Comparison of ENCODE assay signal across 8 cellular contexts in the genomic region with DNA sequence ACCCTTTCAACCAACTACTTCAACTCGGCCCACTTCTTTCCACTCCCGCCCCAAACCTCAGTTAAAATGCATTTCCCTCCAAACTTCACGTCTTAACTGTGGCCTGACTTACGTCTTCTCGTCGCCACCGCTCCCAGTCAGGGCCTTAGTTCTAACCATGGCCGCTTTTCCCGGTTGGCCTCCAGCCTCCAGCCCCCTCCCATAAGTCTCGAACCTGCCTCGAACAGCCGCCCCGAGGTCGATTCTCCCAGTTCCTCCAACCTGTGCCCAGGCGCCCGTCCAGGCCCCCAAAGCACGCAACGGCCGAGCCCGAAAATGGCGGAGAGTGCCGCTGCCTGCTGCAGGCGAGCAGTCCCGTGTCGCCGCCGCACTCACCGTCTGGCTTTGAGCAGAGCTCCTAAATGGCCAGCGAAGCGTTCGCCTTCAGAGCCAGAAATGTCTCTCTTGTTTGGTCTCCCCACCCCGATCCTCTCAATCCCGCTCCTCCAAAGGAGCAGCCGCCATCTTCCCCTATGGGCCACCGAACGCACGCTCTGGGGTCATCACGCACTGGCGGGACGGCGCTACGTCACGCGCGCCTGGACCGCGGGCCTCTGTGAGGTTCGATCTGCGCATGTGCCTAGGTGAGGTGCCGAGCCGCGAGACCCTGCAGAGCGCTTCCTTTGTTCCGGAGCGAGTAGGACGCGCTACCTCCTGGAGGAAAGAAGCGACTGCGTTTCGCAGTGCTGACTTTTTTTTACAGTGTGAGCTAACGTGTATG. TPM values are rescaled to one million over a fixed set of nuclear protein-coding genes. Genes with fewer than 3 reads are reported as not detected.
DNase-seq lines count a peak whose midpoint lies in the region; FAIRE-seq and TF ChIP-seq lines count a peak whose summit lies in the region.

A gene (minus strand): TSS at position 535 of the 760 bp plus-strand sequence. CDS start 40,190 bp downstream, outside the sequence.

- H4K8ac ChIP-seq in H9 (replicated peaks; ENCODE audit: insufficient read length, low read depth, low read length) = peak within 1 kb of the TSS; percentile 92

- H2BK5ac ChIP-seq in H9 (ENCODE audit: insufficient read length, low read length) = peak within 1 kb of the TSS; percentile 53

- no peak within 1 kb of the TSS; the same call in 1 of the 2 replicates for H3K4ac ChIP-seq in H9 (ENCODE audit: low read depth, low read length)

- H2BK120ac ChIP-seq in H9 (ENCODE audit: low read depth, low read length, poor library complexity, severe bottlenecking) = no peak within 1 kb of the TSS

- peak within 1 kb of the TSS; percentile 93 for H3K9ac ChIP-seq in H9 (ENCODE audit: extremely low read depth, insufficient read length, low read length)
- H3K9ac ChIP-seq in neural progenitor cell = peak within 1 kb of the TSS; percentile 62
- peak within 1 kb of the TSS; percentile 73 to 99 (median 93) for H3K9ac ChIP-seq in subcutaneous abdominal adipose tissue (ENCODE audit: low read length in 5 of 5)

- H3K4me3 Mint-ChIP-seq in H9 (peak within 1 kb of the TSS; percentile 89 to 98), neural progenitor cell (peak within 1 kb of the TSS; percentile 98)

- H3K4me1 ChIP-seq in H9 (ENCODE audit: insufficient read depth, low read length) (no peaks in the 10 kb centered on the region), neural progenitor cell (peaks cover 8% of the 10 kb centered on the region), subcutaneous abdominal adipose tissue (ENCODE audit: control insufficient read depth in 5 of 5, insufficient read depth in 5 of 5, low read length in 5 of 5) (peaks cover 2 to 39% (median 35%) of the 10 kb centered on the region in 5 donors)

- H2AFZ ChIP-seq in H9 (ENCODE audit: low read length) = no peak within 1 kb of the TSS
- H2AFZ ChIP-seq in neural progenitor cell (replicated peaks) = peak within 1 kb of the TSS; percentile 83

- H3K27me3 ChIP-seq in H9 (ENCODE audit: insufficient read depth, low read length) (no peaks in the 10 kb centered on the region), MG63 (no peaks in the 10 kb centered on the region), neural progenitor cell (no peaks in the 10 kb centered on the region), subcutaneous abdominal adipose tissue (ENCODE audit: control insufficient read depth in 5 of 5, insufficient read depth in 4 of 5, low read length in 5 of 5) (no peaks in the 10 kb centered on the region)

- no peak within 1 kb of the TSS for H2BK12ac ChIP-seq in H9 (ENCODE audit: insufficient read length, low read depth, low read length)

- peaks cover 9% of the 10 kb centered on the region for H3F3A ChIP-seq in neural progenitor cell (ENCODE audit: low read depth)

- DNase-seq in H9 = peak; percentile 96
- DNase-seq in MG63 = peak; percentile 91
- DNase-seq in SHP77 treated with DMSO at 0.1 percent for 48 hours (lab: John Stamatoyannopoulos, UW) = peak; percentile 69
- peak; percentile 98 for DNase-seq in activated effector memory CD4-positive, alpha-beta T cell treated with anti-CD3 and anti-CD28 coated beads, Interleukin-2, amount 50 U/mL, for 16 hours
- peak; percentile 84 to 95 for DNase-seq in foreskin fibroblast
- peak; percentile 95 for DNase-seq in neural progenitor cell (ENCODE audit: low spot score)

- H3K79me2 ChIP-seq in H9 (ENCODE audit: insufficient read depth, low read length) = peaks cover 31% of the 10 kb centered on the region
- H3K79me2 ChIP-seq in neural progenitor cell (ENCODE audit: low read depth) = peaks cover 53% of the 10 kb centered on the region

- peak within 1 kb of the TSS; percentile 84 for H3K4me2 ChIP-seq in H9 (ENCODE audit: insufficient read depth, insufficient read length, low read length)
- peak within 1 kb of the TSS; percentile 84 for H3K4me2 ChIP-seq in neural progenitor cell

- peaks cover 2 to 4% (median 3%) of the 10 kb centered on the region in 3 experiments; a peak in 2 of 7 replicates for H3K36me3 Mint-ChIP-seq in H9 (ENCODE audit: insufficient read depth in 1 of 3, low read depth in 3 of 3)
- peaks cover 11% of the 10 kb centered on the region for H3K36me3 Mint-ChIP-seq in neural progenitor cell

- peak within 1 kb of the TSS; percentile 73 for H3K27ac ChIP-seq in H9 (ENCODE audit: insufficient read length, low read depth, low read length)
- peak within 1 kb of the TSS; percentile 89 for H3K27ac ChIP-seq in neural progenitor cell
- peak within 1 kb of the TSS; percentile 89 for H3K27ac ChIP-seq in subcutaneous abdominal adipose tissue (ENCODE audit: low read depth, low read length)

- H3K36me3 ChIP-seq in MG63 (peaks cover 10% of the 10 kb centered on the region), neural progenitor cell (no peaks in the 10 kb centered on the region), subcutaneous abdominal adipose tissue (ENCODE audit: control insufficient read depth in 5 of 5, insufficient read depth in 5 of 5, low read length in 5 of 5) (no peaks in the 10 kb centered on the region)

- H3K18ac ChIP-seq in H9 (ENCODE audit: insufficient read length, low read depth, low read length) = peak within 1 kb of the TSS; percentile 96

- no peaks in the 10 kb centered on the region; a peak in 1 of 5 replicates for H3K9me3 Mint-ChIP-seq in H9
- peaks cover 2% of the 10 kb centered on the region for H3K9me3 Mint-ChIP-seq in neural progenitor cell

- no CpG with 5 or more reads among the region's 61 CpGs for WGBS in H9 (ENCODE audit: extremely low coverage, insufficient read length, low lambda C conversion rate)

- TF ChIP-seq CTCF in H9 (conservative IDR thresholded peaks at IDR 0.05) (no peak; the same call in 2 of the 3 replicates), foreskin fibroblast (IDR thresholded peaks at IDR 0.05; ENCODE audit: low read depth, low read length) (peak; percentile 17), neural progenitor cell (IDR thresholded peaks at IDR 0.05) (no peak)

- peaks cover 4% of the 10 kb centered on the region for H3K23me2 ChIP-seq in H9 (ENCODE audit: insufficient read length, low read depth, low read length, poor library complexity, severe bottlenecking)

- no peak within 1 kb of the TSS for H2BK15ac ChIP-seq in H9 (ENCODE audit: low read depth, low read length)

- H3T11ph ChIP-seq in H9 (ENCODE audit: low read length) = no peak within 1 kb of the TSS

- H2BK20ac ChIP-seq in H9 (ENCODE audit: low read depth, low read length, poor library complexity, severe bottlenecking) = no peak within 1 kb of the TSS

- H3K4me1 Mint-ChIP-seq in H9 (peaks cover 24 to 35% of the 10 kb centered on the region in 2 experiments), neural progenitor cell (peaks cover 24% of the 10 kb centered on the region)

- H3K9me3 ChIP-seq in H9 (ENCODE audit: control insufficient read depth, low read depth, low read length) (no peaks in the 10 kb centered on the region), MG63 (no peaks in the 10 kb centered on the region), neural progenitor cell (ENCODE audit: low read depth) (no peaks in the 10 kb centered on the region), subcutaneous abdominal adipose tissue (ENCODE audit: control insufficient read depth in 5 of 5, low read length in 5 of 5) (no peaks in the 10 kb centered on the region)

- no peak within 1 kb of the TSS for H3K23ac ChIP-seq in H9 (ENCODE audit: insufficient read length, low read depth, low read length)

- H3K27me3 Mint-ChIP-seq in H9 (ENCODE audit: low read depth) = no peaks in the 10 kb centered on the region; the same call in 1 of the 2 replicates
- peaks cover 7% of the 10 kb centered on the region for H3K27me3 Mint-ChIP-seq in neural progenitor cell (ENCODE audit: insufficient read depth, low read depth)

- no peak within 1 kb of the TSS for H2AK5ac ChIP-seq in H9 (ENCODE audit: insufficient read length, low read length)

- H3K4me3 ChIP-seq in MG63 = peak within 1 kb of the TSS; percentile 95
- H3K4me3 ChIP-seq in foreskin fibroblast (ENCODE audit: low read depth in 1 of 2, low read length in 2 of 2) = peak within 1 kb of the TSS; percentile 93 to 98
- H3K4me3 ChIP-seq in neural progenitor cell = peak within 1 kb of the TSS; percentile 82
- H3K4me3 ChIP-seq in subcutaneous abdominal adipose tissue (ENCODE audit: low read depth in 1 of 5, low read length in 5 of 5) = peak within 1 kb of the TSS; percentile 76 to 98 (median 90)

- peak within 1 kb of the TSS; percentile 97 for H3K14ac ChIP-seq in H9 (ENCODE audit: insufficient read depth, low read length)

- H4K5ac ChIP-seq in H9 (ENCODE audit: insufficient read length, low read depth, low read length) = peak within 1 kb of the TSS; percentile 91

- no peaks in the 10 kb centered on the region for H3K79me1 ChIP-seq in H9 (ENCODE audit: insufficient read depth, low read depth, low read length, poor library complexity, severe bottlenecking)

- peak; percentile 85 for FAIRE-seq in G401.6 (lab: Jason Lieb, UNC)

- H3K56ac ChIP-seq in H9 (ENCODE audit: insufficient read length, low read depth, low read length) = peak within 1 kb of the TSS; percentile 6

- H4K20me1 ChIP-seq in H9 (ENCODE audit: control insufficient read depth, insufficient read depth, insufficient read length) (no peaks in the 10 kb centered on the region), neural progenitor cell (ENCODE audit: low read depth) (peaks cover 41% of the 10 kb centered on the region)

- H3K27ac Mint-ChIP-seq in H9 (peak within 1 kb of the TSS; percentile 98 to 100 (median 100)), neural progenitor cell (peak within 1 kb of the TSS; percentile 96)

- peak within 1 kb of the TSS; percentile 27 for H4K91ac ChIP-seq in H9 (ENCODE audit: insufficient read length, low read depth, low read length)

RNA-seq across cellular contexts. Expression of the gene that starts here (rescaled TPM):
- total RNA-seq in H9 (2021) (82.4 and 86.0 TPM in 2 replicates), neural progenitor cell (ENCODE audit: low replicate concordance) (43.7 and 83.4 TPM in 2 replicates)
- 21.9 and 40.5 TPM in 2 replicates for total RNA-seq in MG63 (2014; rRNA removed; shearing (Covaris generic); ENCODE audit: low replicate concordance)

Comparison
In these comparisons a context has a peak if more than half of its experiments do, and no peak if none do; other contexts are left out.
1. Peak in every context shown above with its lines: DNase-seq, H3K4me3 ChIP-seq and H3K27ac ChIP-seq.